In genomic region chr4:145935253-145936141, GRCh38 we compare ENCODE assay signal across 8 cellular contexts. TPM values are rescaled to one million over a fixed set of nuclear protein-coding genes. Genes with fewer than 3 reads are reported as not detected.
A peak's percentile ranks its signal among the peaks of the same experiment; 100 is the strongest.
DNase-seq lines count a peak whose midpoint lies in the region; ATAC-seq and TF ChIP-seq lines count a peak whose summit lies in the region.

No MANE protein-coding gene starts in this region.

- peaks cover 5% of the 10 kb centered on the region for H3K36me3 Mint-ChIP-seq in activated naive CD4-positive, alpha-beta T cell treated with anti-CD3 and anti-CD28 coated beads, Interleukin-2, amount 50 U/mL, for 24 hours
- H3K36me3 Mint-ChIP-seq in effector memory CD8-positive, alpha-beta T cell (ENCODE audit: insufficient read depth): peaks cover 36% of the 10 kb centered on the region

- H3K27ac ChIP-seq in SJCRH30: peak overlapping the region; percentile 81
- H3K27ac ChIP-seq in upper lobe of right lung: peak overlapping the region; percentile 90

- no peak for TF ChIP-seq CTCF in upper lobe of right lung (IDR thresholded peaks at IDR 0.05)

- peaks cover 72% of the 10 kb centered on the region for H3K4me1 Mint-ChIP-seq in activated naive CD4-positive, alpha-beta T cell treated with anti-CD3 and anti-CD28 coated beads, Interleukin-2, amount 50 U/mL, for 24 hours
- peaks cover 28 to 53% of the 10 kb centered on the region in 2 donors for H3K4me1 Mint-ChIP-seq in effector memory CD8-positive, alpha-beta T cell (ENCODE audit: low read depth in 2 of 2)

- intact Hi-C loops in upper lobe of right lung (cut with DNase I): no loop called here

- H3K4me3 ChIP-seq in SJCRH30: peak overlapping the region; percentile 96
- H3K4me3 ChIP-seq in upper lobe of right lung: peak overlapping the region; percentile 84

- H3K4me3 Mint-ChIP-seq in activated naive CD4-positive, alpha-beta T cell treated with anti-CD3 and anti-CD28 coated beads, Interleukin-2, amount 50 U/mL, for 24 hours: peak overlapping the region; percentile 98
- H3K4me3 Mint-ChIP-seq in effector memory CD8-positive, alpha-beta T cell: peak overlapping the region; percentile 94 to 99

- H3K4me1 ChIP-seq in SJCRH30 (peaks cover 9% of the 10 kb centered on the region; the same call in 1 of the 2 replicates), upper lobe of right lung (peaks cover 11% of the 10 kb centered on the region)

- no peaks in the 10 kb centered on the region for H3K27me3 ChIP-seq in SJCRH30
- H3K27me3 ChIP-seq in upper lobe of right lung: no peaks in the 10 kb centered on the region

- H3K9me3 Mint-ChIP-seq in activated naive CD4-positive, alpha-beta T cell treated with anti-CD3 and anti-CD28 coated beads, Interleukin-2, amount 50 U/mL, for 24 hours: no peaks in the 10 kb centered on the region
- no peaks in the 10 kb centered on the region for H3K9me3 Mint-ChIP-seq in effector memory CD8-positive, alpha-beta T cell

- DNase-seq in activated naive CD4-positive, alpha-beta T cell (lab: John Stamatoyannopoulos, UW): no peak
- DNase-seq in SJCRH30: peak; percentile 57 to 64
- no peak for DNase-seq in effector memory CD8-positive, alpha-beta T cell
- peak; percentile 71 for DNase-seq in midbrain (lab: John Stamatoyannopoulos, UW)
- DNase-seq in upper lobe of right lung: no peak
- DNase-seq in DMS153 treated with DMSO at 0.1 percent for 48 hours (lab: John Stamatoyannopoulos, UW; ENCODE audit: unreplicated experiment): no peak

- H3K9me3 ChIP-seq in SJCRH30 (replicated peaks) (no peaks in the 10 kb centered on the region), upper lobe of right lung (no peaks in the 10 kb centered on the region)

- H3K36me3 ChIP-seq in SJCRH30 (no peaks in the 10 kb centered on the region), upper lobe of right lung (no peaks in the 10 kb centered on the region)

- ATAC-seq in HG02610 (IDR thresholded peaks at IDR 0.05; ENCODE audit: unreplicated experiment): peak; percentile 25
- no peak for ATAC-seq in effector memory CD8-positive, alpha-beta T cell (replicated peaks)
- ATAC-seq in upper lobe of right lung: peak; percentile 6

- H3K27ac Mint-ChIP-seq in activated naive CD4-positive, alpha-beta T cell treated with anti-CD3 and anti-CD28 coated beads, Interleukin-2, amount 50 U/mL, for 24 hours: peak overlapping the region; percentile 96
- H3K27ac Mint-ChIP-seq in effector memory CD8-positive, alpha-beta T cell: peak overlapping the region; percentile 94 to 96

- H3K27me3 Mint-ChIP-seq in activated naive CD4-positive, alpha-beta T cell treated with anti-CD3 and anti-CD28 coated beads, Interleukin-2, amount 50 U/mL, for 24 hours: no peaks in the 10 kb centered on the region
- no peaks in the 10 kb centered on the region for H3K27me3 Mint-ChIP-seq in effector memory CD8-positive, alpha-beta T cell

RNA-seq across cellular contexts. Expression of gene ZNF827, which starts 3.1 kb away (rescaled TPM):
- 10.5 and 10.7 TPM in 2 replicates for total RNA-seq in SJCRH30 (2014; rRNA removed; shearing (Covaris generic))
- total RNA-seq in upper lobe of right lung: 11.2 TPM

Comparison
In these comparisons a context has a peak if more than half of its experiments do, and no peak if none do; other contexts are left out.
1. DNase-seq: peak in SJCRH30 (2 of 2) and midbrain (single experiment); none in activated naive CD4-positive, alpha-beta T cell (0 of 4), effector memory CD8-positive, alpha-beta T cell (0 of 3), upper lobe of right lung (single experiment) and DMS153 treated with DMSO at 0.1 percent for 48 hours (single experiment).